10 cellular contexts compared by ENCODE assay signal in genomic region chr20:49470922-49471321, GRCh38. TPM values are rescaled to one million over a fixed set of nuclear protein-coding genes. Genes with fewer than 3 reads are reported as not detected.
"Had no signal": no experiment of that assay in that cellular context is flagged by ENCODE, and none has a peak within 500 bp of the region (broad histone marks: within the 10 kb centered on the region; RNA-seq: fewer than 3 reads in every experiment).

No MANE protein-coding gene starts in this region.

- H3K27ac ChIP-seq: HL-60 had no signal

- ATAC-seq: GM23338, K562 had no signal

- H2AFZ ChIP-seq: GM23338 had no signal

- H3K4me2 ChIP-seq: GM23338 had no signal

- FAIRE-seq: H1, H54, K562 had no signal

- H3K4me3 ChIP-seq: GM23338, K562 had no signal

- H3K9me3 Mint-ChIP-seq: GM23338, H9, HFFc6 had no signal

- H3K4me3 Mint-ChIP-seq: GM23338, H9, HFFc6 had no signal

- DNase-seq: H9, HCEC 1CT, HFFc6, IMR-90, KG1 had no signal

RNA-seq across cellular contexts. Expression of gene KCNB1, which starts 11.5 kb away (rescaled TPM):
- total RNA-seq: IMR-90, K562 had no signal
